Comparison of ENCODE assay signal across 9 cellular contexts in genomic region chr16:3035972-3036725, GRCh38. TPM values are rescaled to one million over a fixed set of nuclear protein-coding genes. Genes with fewer than 3 reads are reported as not detected.
A peak's percentile ranks its signal among the peaks of the same experiment; 100 is the strongest.
DNase-seq lines count a peak whose midpoint lies in the region; ATAC-seq, FAIRE-seq and TF ChIP-seq lines count a peak whose summit lies in the region.
"Had no signal": no experiment of that assay in that cellular context is flagged by ENCODE, and none has a peak within 500 bp of the region (broad histone marks: within the 10 kb centered on the region; RNA-seq: fewer than 3 reads in every experiment).

No MANE protein-coding gene starts in this region.

- peaks cover 2% of the 10 kb centered on the region for H3K36me3 Mint-ChIP-seq in endodermal cell (ENCODE audit: low read depth)

- H3K9ac ChIP-seq in KMS-11 (no peak overlapping the region), endodermal cell (ENCODE audit: extremely low read depth, low read length, poor library complexity, severe bottlenecking) (no peak overlapping the region)

- TF ChIP-seq POLR2A in prostate gland (IDR thresholded peaks at IDR 0.05), result no peak

- H3K4me3 ChIP-seq in KMS-11 (IDR thresholded peaks at IDR 0.05; ENCODE audit: insufficient read depth, low read depth, low read length) (no peak overlapping the region), endodermal cell (ENCODE audit: low read length) (no peak overlapping the region), prostate gland (peak overlapping the region; percentile 47 to 51)
- H3K4me3 ChIP-seq: SJCRH30 had no signal

- H3K4me1 Mint-ChIP-seq in endodermal cell, result no peaks in the 10 kb centered on the region

- no peak overlapping the region for H3K27ac ChIP-seq in KMS-11
- no peak overlapping the region for H3K27ac ChIP-seq in endodermal cell (ENCODE audit: low read depth, low read length)
- H3K27ac ChIP-seq in prostate gland, result peak overlapping the region; percentile 69 to 78
- H3K27ac ChIP-seq: SJCRH30 had no signal

- WGBS in endodermal cell (ENCODE audit: insufficient coverage in 1 of 2, insufficient read length in 1 of 2), 2 experiments, result 16 to 20% methylated on average over 19 to 39 of the region's 40 CpGs
- WGBS in prostate gland, result 3% methylated on average over 40 of the region's 40 CpGs

- H3K36me3 ChIP-seq in KMS-11 (ENCODE audit: insufficient read depth) (no peaks in the 10 kb centered on the region), endodermal cell (ENCODE audit: control insufficient read depth, insufficient read depth, low read length) (no peaks in the 10 kb centered on the region), prostate gland (no peaks in the 10 kb centered on the region)
- H3K36me3 ChIP-seq: SJCRH30 had no signal

- TF ChIP-seq CTCF in KMS-11 (conservative IDR thresholded peaks at IDR 0.05; ENCODE audit: low read depth, low read length) (no peak), endodermal cell (conservative IDR thresholded peaks at IDR 0.05) (no peak), prostate gland (IDR thresholded peaks at IDR 0.05) (no peak)

- intact Hi-C loops in prostate gland (cut with DNase I), result no loop called here

- H3K4me1 ChIP-seq in KMS-11 (ENCODE audit: low read depth, poor library complexity, severe bottlenecking) (peaks cover 21% of the 10 kb centered on the region), endodermal cell (ENCODE audit: control insufficient read depth, insufficient read depth, low read length) (no peaks in the 10 kb centered on the region), prostate gland (replicated peaks) (no peaks in the 10 kb centered on the region)

- no peak for FAIRE-seq in urothelium cell line (lab: Jason Lieb, UNC)

- H3K9me3 ChIP-seq in endodermal cell (ENCODE audit: control insufficient read depth, low read length), result no peaks in the 10 kb centered on the region
- H3K9me3 ChIP-seq in prostate gland, result no peaks in the 10 kb centered on the region
- H3K9me3 ChIP-seq: SJCRH30 had no signal

- H4K20me1 ChIP-seq in KMS-11 (ENCODE audit: insufficient read depth), result no peaks in the 10 kb centered on the region

- no peak overlapping the region for H3K27ac Mint-ChIP-seq in endodermal cell
- H3K27ac Mint-ChIP-seq: stimulated activated naive CD8-positive, alpha-beta T cell treated with anti-CD3 and anti-CD28 coated beads, Interleukin-15, Interleukin-2, amounts not matched to agents 100 ng/mL and 50 ng/mL, for 24 hours had no signal

- H3K9me3 Mint-ChIP-seq in endodermal cell, result no peaks in the 10 kb centered on the region
- H3K9me3 Mint-ChIP-seq: stimulated activated naive CD8-positive, alpha-beta T cell treated with anti-CD3 and anti-CD28 coated beads, Interleukin-15, Interleukin-2, amounts not matched to agents 100 ng/mL and 50 ng/mL, for 24 hours had no signal

- DNase-seq in endodermal cell, result peak; percentile 71
- DNase-seq in prostate gland (ENCODE audit: low spot score), result no peak
- DNase-seq in NCI-H1105 (lab: John Stamatoyannopoulos, UW), result no peak
- DNase-seq in urothelium cell line (ENCODE audit: low spot score), result no peak
- DNase-seq: NCI-H2107, SJCRH30 had no signal

- no peak for ATAC-seq in GM21367 (IDR thresholded peaks at IDR 0.05; ENCODE audit: unreplicated experiment)

- H2AFZ ChIP-seq in KMS-11 (ENCODE audit: low read depth), result no peak overlapping the region

- no peaks in the 10 kb centered on the region for H3K79me2 ChIP-seq in KMS-11 (ENCODE audit: insufficient read depth, low read depth)

- H3K27me3 Mint-ChIP-seq in endodermal cell (ENCODE audit: insufficient read depth), result peaks cover 58% of the 10 kb centered on the region

- peaks cover 97% of the 10 kb centered on the region for H3K27me3 ChIP-seq in KMS-11 (ENCODE audit: insufficient read depth, low read depth)
- peaks cover 67% of the 10 kb centered on the region for H3K27me3 ChIP-seq in endodermal cell (ENCODE audit: control insufficient read depth, insufficient read depth, low read length, poor library complexity, severe bottlenecking)
- H3K27me3 ChIP-seq in prostate gland (replicated peaks; ENCODE audit: insufficient read depth), result no peaks in the 10 kb centered on the region

- H3K4me2 ChIP-seq in KMS-11, result peak overlapping the region; percentile 27; the same call in 1 of the 2 replicates

- H3K4me3 Mint-ChIP-seq in endodermal cell, result peak overlapping the region; percentile 49

RNA-seq across cellular contexts. Expression of gene BICDL2, which starts 0.6 kb away (rescaled TPM):
- total RNA-seq in endodermal cell, result 1 to 10 TPM; 4.7 to 8.2 TPM
- 0.64 TPM for polyA plus RNA-seq in endodermal cell (2013, experiment 1 of 2)
- polyA plus RNA-seq in endodermal cell (2013, experiment 2 of 2), result 0.17 TPM
- 10 to 100 TPM; 54.6 to 59.6 TPM for total RNA-seq in prostate gland
- total RNA-seq: SJCRH30 had no signal

RNA-seq across cellular contexts. Expression of gene MMP25, which starts 10.2 kb away (rescaled TPM):
- total RNA-seq in endodermal cell, result 1 to 10 TPM; 4.5 to 6.1 TPM
- polyA plus RNA-seq in endodermal cell (2013, experiment 1 of 2), result 1.5 TPM
- 0.75 TPM for polyA plus RNA-seq in endodermal cell (2013, experiment 2 of 2)
- total RNA-seq in prostate gland, result 1 to 10 TPM in 1 of 2 donors, under 1 TPM in 1; 0.74 to 1.4 TPM

RNA-seq across cellular contexts. Expression of gene THOC6, which starts 12.3 kb away (rescaled TPM):
- total RNA-seq in endodermal cell, result 10 to 100 TPM; 45.8 to 52.4 TPM
- polyA plus RNA-seq in endodermal cell (2013, experiment 1 of 2), result 34.6 TPM
- polyA plus RNA-seq in endodermal cell (2013, experiment 2 of 2), result 34.8 TPM
- 10 to 100 TPM; 22.9 to 28.0 TPM for total RNA-seq in prostate gland

RNA-seq across cellular contexts. Expression of gene HCFC1R1, which starts 12.4 kb away (rescaled TPM):
- 10 to 100 TPM; 49.8 to 59.1 TPM for total RNA-seq in endodermal cell
- 68.3 TPM for polyA plus RNA-seq in endodermal cell (2013, experiment 1 of 2)
- 61.5 TPM for polyA plus RNA-seq in endodermal cell (2013, experiment 2 of 2)
- total RNA-seq in prostate gland, result 10 to 100 TPM; 52.4 to 67.0 TPM

RNA-seq across cellular contexts. Expression of gene TNFRSF12A, which starts 16.0 kb away (rescaled TPM):
- total RNA-seq in endodermal cell, result 10 to 100 TPM; 37.8 to 43.5 TPM
- 38.0 TPM for polyA plus RNA-seq in endodermal cell (2013, experiment 1 of 2)
- polyA plus RNA-seq in endodermal cell (2013, experiment 2 of 2), result 36.2 TPM
- total RNA-seq in prostate gland, result 10 to 100 TPM; 57.4 to 59.0 TPM

Comparison
In these comparisons a context has a peak if more than half of its experiments do, and no peak if none do; other contexts are left out.
1. H3K27ac ChIP-seq: peak in prostate gland (2 of 2); none in KMS-11 (single experiment) and endodermal cell (single experiment).
2. H3K4me3 ChIP-seq: peak in prostate gland (2 of 2); none in KMS-11 (single experiment) and endodermal cell (single experiment).
3. RNA of gene BICDL2, which starts 0.6 kb away (total RNA-seq): 54.6 to 59.6 TPM in prostate gland; 4.7 to 8.2 TPM in endodermal cell; every median in the first group is over 4 times any median in the second.